Comparison of ENCODE assay signal across 8 cellular contexts in the genomic region with DNA sequence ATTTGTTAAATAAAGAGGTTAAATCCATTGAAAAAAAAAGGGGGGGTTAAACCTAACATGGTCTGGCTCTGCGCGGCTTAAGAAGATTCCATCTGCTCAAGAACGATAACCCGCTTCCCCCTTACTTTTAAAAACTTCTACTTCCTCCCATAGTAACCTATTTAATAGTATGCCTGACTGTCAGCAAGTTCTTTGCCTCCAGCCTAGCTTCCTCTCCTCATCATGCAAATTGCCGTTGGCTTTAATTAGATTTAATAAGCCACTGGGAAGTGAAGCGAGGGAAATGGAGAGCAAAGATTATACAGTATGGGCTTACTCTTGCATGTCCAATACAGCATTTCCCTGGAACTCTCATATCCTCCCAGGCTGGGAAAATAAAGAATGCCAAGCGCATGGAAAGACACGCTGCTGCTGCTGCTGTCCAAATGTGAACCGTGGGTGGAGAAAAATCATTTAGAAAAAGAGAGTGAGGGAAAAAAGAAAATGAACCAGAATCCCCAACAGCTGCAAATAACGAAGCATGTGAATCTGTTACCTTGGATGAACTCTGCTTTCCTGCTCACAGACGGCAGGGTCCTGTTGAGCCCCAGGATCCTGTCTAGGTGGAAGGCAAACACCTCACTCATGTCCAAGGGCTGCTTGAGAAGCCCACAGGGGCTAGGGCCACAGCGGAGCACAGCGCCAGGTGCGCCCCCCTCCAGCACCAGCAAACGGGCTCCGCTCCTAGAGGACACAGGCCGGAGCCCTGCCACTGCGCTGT. TPM values are rescaled to one million over a fixed set of nuclear protein-coding genes. Genes with fewer than 3 reads are reported as not detected.
DNase-seq lines count a peak whose midpoint lies in the region; ATAC-seq, FAIRE-seq and TF ChIP-seq lines count a peak whose summit lies in the region.

No MANE protein-coding gene starts in this region.

- peaks cover 2% of the 10 kb centered on the region for H3K36me3 Mint-ChIP-seq in T-helper 17 cell (ENCODE audit: low read depth)

- ATAC-seq in HG02759 (IDR thresholded peaks at IDR 0.05; ENCODE audit: unreplicated experiment): peak; percentile 2
- ATAC-seq in T-helper 17 cell: no peak

- H3K9me3 ChIP-seq in suprapubic skin (no peaks in the 10 kb centered on the region), T-helper 17 cell (ENCODE audit: control insufficient read depth, low read length, poor library complexity, severe bottlenecking) (no peaks in the 10 kb centered on the region)

- H3K4me3 Mint-ChIP-seq in T-helper 17 cell: no peak overlapping the region

- FAIRE-seq in GM12891 (lab: Jason Lieb, UNC): no peak

- peak overlapping the region; percentile 78 for H3K27ac ChIP-seq in suprapubic skin

- H3K27me3 ChIP-seq in suprapubic skin: no peaks in the 10 kb centered on the region

- TF ChIP-seq POLR2A in suprapubic skin (IDR thresholded peaks at IDR 0.05) (no peak), GM12891 (IDR thresholded peaks at IDR 0.05; ENCODE audit: low read depth, low read length) (no peak)

- 47% methylated on average over 18 of the region's 18 CpGs for WGBS in suprapubic skin

- DNase-seq in amniotic epithelial cell (ENCODE audit: low read depth) (peak; percentile 62), kidney tubule cell (ENCODE audit: low spot score) (peak; percentile 37), suprapubic skin (ENCODE audit: low spot score in 2 of 2) (no peak), T-helper 17 cell (no peak), GM12891 (ENCODE audit: insufficient read length, low spot score) (no peak), NCI-H510A (lab: John Stamatoyannopoulos, UW) (no peak), NCI-H2029 (lab: John Stamatoyannopoulos, UW) (no peak)

- peak overlapping the region; percentile 51 for H3K4me3 ChIP-seq in suprapubic skin

- peaks cover 12% of the 10 kb centered on the region for H3K4me1 Mint-ChIP-seq in T-helper 17 cell

- TF ChIP-seq CTCF in suprapubic skin (IDR thresholded peaks at IDR 0.05): no peak

- no peaks in the 10 kb centered on the region for H3K36me3 ChIP-seq in suprapubic skin

- no peak for TF ChIP-seq EP300 in suprapubic skin (IDR thresholded peaks at IDR 0.05)

- H3K27ac Mint-ChIP-seq in T-helper 17 cell: no peak overlapping the region

- peaks cover 40% of the 10 kb centered on the region for H3K27me3 Mint-ChIP-seq in T-helper 17 cell

- H3K4me1 ChIP-seq in suprapubic skin: peaks cover 45% of the 10 kb centered on the region

TF ChIP-seq in GM12891, 5 proteins besides CTCF, POLR2A, EP300 and RAD21:
- TF ChIP-seq SPI1 (IDR thresholded peaks at IDR 0.05; ENCODE audit: low read depth, low read length) (no peak), TAF1 (IDR thresholded peaks at IDR 0.05; ENCODE audit: low read depth, low read length) (no peak), PAX5 (IDR thresholded peaks at IDR 0.05; ENCODE audit: insufficient read depth, low read length, severe bottlenecking) (no peak), POLR2AphosphoS5 (IDR thresholded peaks at IDR 0.05; ENCODE audit: low read depth, low read length) (no peak), POU2F2 (IDR thresholded peaks at IDR 0.05; ENCODE audit: low read depth, low read length) (no peak)

RNA-seq across cellular contexts. Expression of gene GASK1B, which starts 2.7 kb away (rescaled TPM):
- total RNA-seq in suprapubic skin (10 to 100 TPM in 1 of 4 donors, 1 to 10 TPM in 3; 4.6 to 12.6 (median 7.6) TPM), T-helper 17 cell (1 to 10 TPM; 1.3 to 1.8 TPM)
- 0.13 TPM for polyA plus RNA-seq in GM12891 (2012; ENCODE audit: low read depth, missing spikeins)

RNA-seq across cellular contexts. Expression of gene TMEM144, which starts 40.2 kb away (rescaled TPM):
- total RNA-seq in suprapubic skin: 1 to 10 TPM; 3.7 to 9.3 (median 6.2) TPM
- under 1 TPM in 1 of 2 donors, not detected in 1; 0.50 TPM for total RNA-seq in T-helper 17 cell
- 0.94 TPM for polyA plus RNA-seq in GM12891 (2012; ENCODE audit: low read depth, missing spikeins)

Comparison
In these comparisons a context has a peak if more than half of its experiments do, and no peak if none do; other contexts are left out.
1. DNase-seq: peak in amniotic epithelial cell (single experiment) and kidney tubule cell (single experiment); none in suprapubic skin (0 of 2), T-helper 17 cell (0 of 3), GM12891 (single experiment), NCI-H510A (single experiment) and NCI-H2029 (single experiment).